2 cellular contexts compared by ENCODE assay signal in genomic region chr3:187903697-187904096, GRCh38.
TF ChIP-seq lines count a peak whose summit lies in the region.

No MANE protein-coding gene starts in this region.

TF ChIP-seq in HepG2, 621 proteins besides CTCF, POLR2A, EP300 and RAD21:
- TF ChIP-seq ZNF414 (CRISPR knock-in tag; IDR thresholded peaks at IDR 0.05) (no peak), ATRX (CRISPR knock-in tag; IDR thresholded peaks at IDR 0.05; ENCODE audit: borderline replicate concordance) (no peak), ZNF547 (CRISPR knock-in tag; IDR thresholded peaks at IDR 0.05) (no peak), ARHGAP35 (CRISPR knock-in tag; IDR thresholded peaks at IDR 0.05; ENCODE audit: borderline replicate concordance) (no peak), ZNF776 (CRISPR knock-in tag; IDR thresholded peaks at IDR 0.05) (no peak), SKI (IDR thresholded peaks at IDR 0.05; ENCODE audit: partially characterized antibody) (peak; percentile 48)

TF ChIP-seq in H1, 55 proteins besides CTCF, POLR2A, EP300 and RAD21:
- TF ChIP-seq E2F6 (IDR thresholded peaks at IDR 0.05) (no peak), TCF12 (IDR thresholded peaks at IDR 0.05; ENCODE audit: low read depth, low read length) (no peak), GABPA (IDR thresholded peaks at IDR 0.05; ENCODE audit: borderline replicate concordance, insufficient read depth, low read length) (no peak), HDAC2 (IDR thresholded peaks at IDR 0.05; ENCODE audit: borderline replicate concordance in 1 of 2, low read depth in 2 of 2, low read length in 2 of 2) (no peak), NANOG (IDR thresholded peaks at IDR 0.05; ENCODE audit: insufficient read depth, low read depth, low read length, poor library complexity, severe bottlenecking) (no peak), CREB1 (IDR thresholded peaks at IDR 0.05) (no peak), CTBP2 (IDR thresholded peaks at IDR 0.05; ENCODE audit: borderline replicate concordance, insufficient read depth, insufficient read length, low read length) (no peak), SIX5 (IDR thresholded peaks at IDR 0.05; ENCODE audit: low read depth, low read length) (no peak), ATF2 (IDR thresholded peaks at IDR 0.05; ENCODE audit: low read length) (no peak), RBBP5 (IDR thresholded peaks at IDR 0.05; ENCODE audit: borderline replicate concordance, low read depth, low read length) (no peak), CEBPB (IDR thresholded peaks at IDR 0.05; ENCODE audit: low read depth, low read length) (no peak)
